ENCODE assay signal across 8 cellular contexts in genomic region chr18:26227051-26227672, GRCh38. TPM values are rescaled to one million over a fixed set of nuclear protein-coding genes. Genes with fewer than 3 reads are reported as not detected.
A peak's percentile ranks its signal among the peaks of the same experiment; 100 is the strongest.
DNase-seq lines count a peak whose midpoint lies in the region; ATAC-seq and TF ChIP-seq lines count a peak whose summit lies in the region.

No MANE protein-coding gene starts in this region.

- no peaks in the 10 kb centered on the region for H3K27me3 Mint-ChIP-seq in activated T-helper 17 cell treated with anti-CD3 and anti-CD28 coated beads, Interleukin-2, amount 50 U/mL, for 72 hours

- H3K27ac Mint-ChIP-seq in activated T-helper 17 cell treated with anti-CD3 and anti-CD28 coated beads, Interleukin-2, amount 50 U/mL, for 72 hours: peak overlapping the region; percentile 75

- TF ChIP-seq EP300 in suprapubic skin (IDR thresholded peaks at IDR 0.05): no peak

- peaks cover 4% of the 10 kb centered on the region; the same call in 1 of the 2 replicates for H4K20me1 ChIP-seq in DND-41 (ENCODE audit: insufficient read depth, low read length)

- peaks cover 25% of the 10 kb centered on the region for H3K4me1 Mint-ChIP-seq in activated T-helper 17 cell treated with anti-CD3 and anti-CD28 coated beads, Interleukin-2, amount 50 U/mL, for 72 hours

- no peaks in the 10 kb centered on the region; the same call in 1 of the 2 replicates for H3K36me3 ChIP-seq in DND-41 (ENCODE audit: insufficient read depth, low read length)
- H3K36me3 ChIP-seq in suprapubic skin: no peaks in the 10 kb centered on the region

- peak; percentile 27 for DNase-seq in DND-41
- peak; percentile 8 for DNase-seq in iris pigment epithelial cell (ENCODE audit: low read depth)
- no peak for DNase-seq in suprapubic skin (ENCODE audit: low spot score in 2 of 2)
- no peak for DNase-seq in Kasumi-1 (lab: John Stamatoyannopoulos, UW)
- DNase-seq in RPMI8226: no peak

- peak overlapping the region; percentile 50 to 76 for H3K4me3 ChIP-seq in DND-41 (ENCODE audit: low read depth in 1 of 2, low read length in 2 of 2)
- peak overlapping the region; percentile 99 for H3K4me3 ChIP-seq in suprapubic skin

- H3K27ac ChIP-seq in DND-41 (ENCODE audit: low read length) (peak overlapping the region; percentile 65), suprapubic skin (peak overlapping the region; percentile 88)

- peak overlapping the region; percentile 77 for H2AFZ ChIP-seq in DND-41 (ENCODE audit: low read depth, low read length)

- TF ChIP-seq POLR2A in suprapubic skin (IDR thresholded peaks at IDR 0.05): no peak

- TF ChIP-seq CTCF in DND-41 (IDR thresholded peaks at IDR 0.05; ENCODE audit: borderline replicate concordance, extremely low read depth, low read length, poor library complexity, severe bottlenecking) (no peak), suprapubic skin (IDR thresholded peaks at IDR 0.05) (no peak)

- peaks cover 48% of the 10 kb centered on the region for H3K79me2 ChIP-seq in DND-41 (ENCODE audit: insufficient read depth, low read length)

- H3K27me3 ChIP-seq in DND-41 (ENCODE audit: insufficient read depth, low read length, poor library complexity) (no peaks in the 10 kb centered on the region), suprapubic skin (no peaks in the 10 kb centered on the region)

- H3K4me2 ChIP-seq in DND-41 (ENCODE audit: insufficient read depth, low read length): peak overlapping the region; percentile 86

- H3K4me3 Mint-ChIP-seq in activated T-helper 17 cell treated with anti-CD3 and anti-CD28 coated beads, Interleukin-2, amount 50 U/mL, for 72 hours: peak overlapping the region; percentile 94

- H3K9me3 ChIP-seq in DND-41 (ENCODE audit: insufficient read depth, low read length, severe bottlenecking) (no peaks in the 10 kb centered on the region), suprapubic skin (no peaks in the 10 kb centered on the region)

- no peaks in the 10 kb centered on the region for H3K9me3 Mint-ChIP-seq in activated T-helper 17 cell treated with anti-CD3 and anti-CD28 coated beads, Interleukin-2, amount 50 U/mL, for 72 hours

- peak overlapping the region; percentile 73 for H3K9ac ChIP-seq in DND-41 (ENCODE audit: low read depth, low read length)

- no peaks in the 10 kb centered on the region for H3K36me3 Mint-ChIP-seq in activated T-helper 17 cell treated with anti-CD3 and anti-CD28 coated beads, Interleukin-2, amount 50 U/mL, for 72 hours (ENCODE audit: low read depth)

- H3K4me1 ChIP-seq in DND-41 (ENCODE audit: insufficient read depth, low read length) (peaks cover 38% of the 10 kb centered on the region), suprapubic skin (peaks cover 26% of the 10 kb centered on the region)

- peak; percentile 29 for ATAC-seq in DND-41 (ENCODE audit: insufficient read depth, low read depth)
- peak; percentile 5 for ATAC-seq in HG03097 (IDR thresholded peaks at IDR 0.05; ENCODE audit: low FRiP score, unreplicated experiment)
- no peak for ATAC-seq in activated T-helper 17 cell treated with anti-CD3 and anti-CD28 coated beads, Interleukin-2, amount 50 U/mL, for 72 hours (replicated peaks)
- no peak for ATAC-seq in HG02642 (IDR thresholded peaks at IDR 0.05; ENCODE audit: poor library complexity, unreplicated experiment)

- WGBS in suprapubic skin: 13% methylated on average over 27 of the region's 28 CpGs

RNA-seq across cellular contexts. Expression of gene TAF4B, which starts 0.9 kb away (rescaled TPM):
- total RNA-seq in activated T-helper 17 cell treated with anti-CD3 and anti-CD28 coated beads, Interleukin-2, amount 50 U/mL, for 72 hours: 10 to 100 TPM; 12.8 to 14.1 TPM
- total RNA-seq in suprapubic skin: 10 to 100 TPM; 21.9 to 28.4 (median 23.4) TPM

Comparison
In these comparisons a context has a peak if more than half of its experiments do, and no peak if none do; other contexts are left out.
1. ATAC-seq: peak in DND-41 (single experiment) and HG03097 (single experiment); none in activated T-helper 17 cell treated with anti-CD3 and anti-CD28 coated beads, Interleukin-2, amount 50 U/mL, for 72 hours (single experiment) and HG02642 (single experiment).
2. DNase-seq: peak in DND-41 (single experiment) and iris pigment epithelial cell (single experiment); none in suprapubic skin (0 of 2), Kasumi-1 (0 of 2) and RPMI8226 (single experiment).